In the genomic region with DNA sequence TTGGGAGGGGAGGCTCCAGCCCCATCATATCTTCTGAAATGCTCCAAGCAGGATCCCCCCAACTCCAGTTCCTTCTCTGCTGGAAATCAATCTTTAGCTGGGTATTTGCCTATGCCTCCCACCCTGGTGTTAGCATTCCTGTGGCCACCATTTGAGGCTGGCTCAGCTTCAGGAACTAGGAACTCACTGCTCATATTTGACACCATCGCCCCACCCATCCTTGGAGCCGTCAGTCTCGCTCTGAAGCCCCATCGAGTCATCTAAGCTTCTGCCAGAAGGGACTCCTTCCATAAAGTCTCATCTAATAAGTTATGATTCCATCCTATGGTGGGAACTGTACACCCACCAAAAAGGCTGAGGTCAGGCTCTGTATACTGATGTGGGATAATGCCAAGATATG, we compare ENCODE assay signal across 15 cellular contexts.
"Had no signal": no experiment of that assay in that cellular context is flagged by ENCODE, and none has a peak within 500 bp of the region (broad histone marks: within the 10 kb centered on the region; RNA-seq: fewer than 3 reads in every experiment).

No MANE protein-coding gene starts in this region.

- H3K27me3 Mint-ChIP-seq: activated B cell treated with CpG ODN at 0.5 μM for 24 hours; activated CD4-positive, alpha-beta T cell treated with anti-CD3 and anti-CD28 coated beads, Interleukin-2, amount 10 ng/mL, durations not matched to agents 24 days and 14 days; activated T-helper 17 cell treated with anti-CD3 and anti-CD28 coated beads, Interleukin-2, amount 50 U/mL, for 72 hours; T-helper 17 cell had no signal

- H3K9me3 ChIP-seq: esophagus muscularis mucosa, heart right ventricle, lower lobe of right lung, neutrophil, prostate gland, right lobe of liver had no signal

- DNase-seq: activated B cell treated with CpG ODN at 0.5 μM for 24 hours; activated CD4-positive, alpha-beta T cell treated with anti-CD3 and anti-CD28 coated beads, Interleukin-2, amount 10 ng/mL, durations not matched to agents 24 days and 14 days; activated naive CD4-positive, alpha-beta T cell treated with anti-CD3 and anti-CD28 coated beads for 36 hours; brain microvascular endothelial cell; heart right ventricle; lower lobe of right lung; right lobe of liver; stimulated activated CD4-positive, alpha-beta T cell treated with anti-CD3 and anti-CD28 coated beads, Interleukin-2, amount 100 ng/mL, for 24 hours; stimulated activated naive CD4-positive, alpha-beta T cell; T-helper 17 cell had no signal

- H3K27ac ChIP-seq: brain microvascular endothelial cell, esophagus muscularis mucosa, heart right ventricle, lower lobe of right lung, neutrophil, prostate gland, right lobe of liver had no signal

- H3K27me3 ChIP-seq: brain microvascular endothelial cell, esophagus muscularis mucosa, heart right ventricle, neutrophil, right lobe of liver had no signal

- H3K4me1 Mint-ChIP-seq: activated T-helper 17 cell treated with anti-CD3 and anti-CD28 coated beads, Interleukin-2, amount 50 U/mL, for 72 hours; mesothelial cell of epicardium had no signal

- H3K4me3 Mint-ChIP-seq: activated B cell treated with CpG ODN at 0.5 μM for 24 hours; activated CD4-positive, alpha-beta T cell treated with anti-CD3 and anti-CD28 coated beads, Interleukin-2, amount 10 ng/mL, durations not matched to agents 24 days and 14 days; activated naive CD4-positive, alpha-beta T cell treated with anti-CD3 and anti-CD28 coated beads for 36 hours; activated T-helper 17 cell treated with anti-CD3 and anti-CD28 coated beads, Interleukin-2, amount 50 U/mL, for 72 hours; mesothelial cell of epicardium; T-helper 17 cell had no signal

- H3K4me1 ChIP-seq: esophagus muscularis mucosa, lower lobe of right lung, prostate gland, right lobe of liver had no signal

- H3K9me3 Mint-ChIP-seq: activated B cell treated with CpG ODN at 0.5 μM for 24 hours; activated CD4-positive, alpha-beta T cell treated with anti-CD3 and anti-CD28 coated beads, Interleukin-2, amount 10 ng/mL, durations not matched to agents 24 days and 14 days; activated naive CD4-positive, alpha-beta T cell treated with anti-CD3 and anti-CD28 coated beads for 36 hours; activated T-helper 17 cell treated with anti-CD3 and anti-CD28 coated beads, Interleukin-2, amount 50 U/mL, for 72 hours; mesothelial cell of epicardium had no signal

- H3K27ac Mint-ChIP-seq: activated B cell treated with CpG ODN at 0.5 μM for 24 hours; activated CD4-positive, alpha-beta T cell treated with anti-CD3 and anti-CD28 coated beads, Interleukin-2, amount 10 ng/mL, durations not matched to agents 24 days and 14 days; activated naive CD4-positive, alpha-beta T cell treated with anti-CD3 and anti-CD28 coated beads for 36 hours; activated T-helper 17 cell treated with anti-CD3 and anti-CD28 coated beads, Interleukin-2, amount 50 U/mL, for 72 hours; mesothelial cell of epicardium; T-helper 17 cell had no signal

- ATAC-seq: activated T-helper 17 cell treated with anti-CD3 and anti-CD28 coated beads, Interleukin-2, amount 50 U/mL, for 72 hours; heart right ventricle; lower lobe of right lung; right lobe of liver; T-helper 17 cell had no signal

- H3K4me3 ChIP-seq: esophagus muscularis mucosa, heart right ventricle, lower lobe of right lung, prostate gland, right lobe of liver had no signal
